Comparison of ENCODE assay signal across 8 cellular contexts in the genomic region with DNA sequence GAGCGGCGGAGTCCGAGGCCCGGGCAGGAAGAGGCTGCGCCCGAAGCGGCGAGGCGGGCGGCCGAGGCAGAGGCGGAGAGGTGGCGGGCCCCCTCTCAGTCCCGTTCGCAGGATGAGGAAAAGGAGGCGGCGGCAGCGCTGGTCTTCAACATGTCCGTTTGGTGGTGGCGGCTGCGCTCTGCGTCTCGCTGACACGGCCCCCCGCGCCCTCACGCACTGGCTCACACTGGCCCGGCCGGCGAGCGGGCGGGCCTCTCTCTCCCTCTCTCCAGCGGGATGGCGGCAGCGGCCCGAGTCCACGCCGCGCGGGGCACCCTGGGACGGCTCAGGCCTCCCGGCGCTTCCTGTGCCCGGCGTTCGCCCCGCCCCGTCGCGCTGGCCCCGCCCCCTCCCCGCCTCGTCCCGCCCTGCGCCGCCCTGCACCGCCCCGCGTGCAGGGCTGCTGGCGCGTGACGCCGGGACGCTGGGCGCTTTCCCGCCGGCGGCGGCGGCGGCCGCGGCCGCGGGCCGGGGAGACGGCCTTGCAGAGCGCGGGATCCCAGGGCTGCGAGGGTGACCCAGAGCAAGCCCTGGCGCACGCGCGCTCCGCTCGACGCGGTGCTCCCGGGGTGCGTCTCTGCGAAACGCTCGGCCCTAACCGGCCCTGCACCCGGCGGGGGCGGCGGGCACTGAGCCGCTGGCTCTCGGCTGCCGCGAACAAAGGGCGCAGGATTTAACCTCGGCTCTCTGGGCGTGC. TPM values are rescaled to one million over a fixed set of nuclear protein-coding genes. Genes with fewer than 3 reads are reported as not detected.
A peak's percentile ranks its signal among the peaks of the same experiment; 100 is the strongest.
DNase-seq lines count a peak whose midpoint lies in the region; ATAC-seq and TF ChIP-seq lines count a peak whose summit lies in the region.

A gene with protein sequence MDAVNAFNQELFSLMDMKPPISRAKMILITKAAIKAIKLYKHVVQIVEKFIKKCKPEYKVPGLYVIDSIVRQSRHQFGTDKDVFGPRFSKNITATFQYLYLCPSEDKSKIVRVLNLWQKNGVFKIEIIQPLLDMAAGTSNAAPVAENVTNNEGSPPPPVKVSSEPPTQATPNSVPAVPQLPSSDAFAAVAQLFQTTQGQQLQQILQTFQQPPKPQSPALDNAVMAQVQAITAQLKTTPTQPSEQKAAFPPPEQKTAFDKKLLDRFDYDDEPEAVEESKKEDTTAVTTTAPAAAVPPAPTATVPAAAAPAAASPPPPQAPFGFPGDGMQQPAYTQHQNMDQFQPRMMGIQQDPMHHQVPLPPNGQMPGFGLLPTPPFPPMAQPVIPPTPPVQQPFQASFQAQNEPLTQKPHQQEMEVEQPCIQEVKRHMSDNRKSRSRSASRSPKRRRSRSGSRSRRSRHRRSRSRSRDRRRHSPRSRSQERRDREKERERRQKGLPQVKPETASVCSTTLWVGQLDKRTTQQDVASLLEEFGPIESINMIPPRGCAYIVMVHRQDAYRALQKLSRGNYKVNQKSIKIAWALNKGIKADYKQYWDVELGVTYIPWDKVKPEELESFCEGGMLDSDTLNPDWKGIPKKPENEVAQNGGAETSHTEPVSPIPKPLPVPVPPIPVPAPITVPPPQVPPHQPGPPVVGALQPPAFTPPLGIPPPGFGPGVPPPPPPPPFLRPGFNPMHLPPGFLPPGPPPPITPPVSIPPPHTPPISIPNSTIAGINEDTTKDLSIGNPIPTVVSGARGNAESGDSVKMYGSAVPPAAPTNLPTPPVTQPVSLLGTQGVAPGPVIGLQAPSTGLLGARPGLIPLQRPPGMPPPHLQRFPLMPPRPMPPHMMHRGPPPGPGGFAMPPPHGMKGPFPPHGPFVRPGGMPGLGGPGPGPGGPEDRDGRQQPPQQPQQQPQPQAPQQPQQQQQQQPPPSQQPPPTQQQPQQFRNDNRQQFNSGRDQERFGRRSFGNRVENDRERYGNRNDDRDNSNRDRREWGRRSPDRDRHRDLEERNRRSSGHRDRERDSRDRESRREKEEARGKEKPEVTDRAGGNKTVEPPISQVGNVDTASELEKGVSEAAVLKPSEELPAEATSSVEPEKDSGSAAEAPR (minus strand): TSS at position 317 of the 736 bp plus-strand sequence. CDS start 426 bp downstream, outside the sequence.

- peak within 1 kb of the TSS; percentile 98 for H3K4me2 ChIP-seq in OCI-LY1 (ENCODE audit: low read length)

- H3K4me1 ChIP-seq in HUES64 (ENCODE audit: insufficient read depth, low read length) (peaks cover 31% of the 10 kb centered on the region), OCI-LY1 (ENCODE audit: insufficient read depth, low read length, severe bottlenecking) (peaks cover 59% of the 10 kb centered on the region)

- H3K27me3 ChIP-seq in HUES64 (ENCODE audit: insufficient read depth, low read length) (no peaks in the 10 kb centered on the region), OCI-LY1 (ENCODE audit: insufficient read depth, low read length) (no peaks in the 10 kb centered on the region)

- H3K27ac ChIP-seq in HUES64 (ENCODE audit: low read depth, low read length) (peak within 1 kb of the TSS; percentile 98), OCI-LY1 (ENCODE audit: low read depth, low read length, poor library complexity, severe bottlenecking) (peak within 1 kb of the TSS; percentile 94), epithelial cell of prostate (peak within 1 kb of the TSS; percentile 85)

- peak within 1 kb of the TSS; percentile 91 for H3K4me3 ChIP-seq in HUES64 (ENCODE audit: low read length)
- peak within 1 kb of the TSS; percentile 100 for H3K4me3 ChIP-seq in OCI-LY1 (ENCODE audit: low read depth, low read length, poor library complexity, severe bottlenecking)

- H3K9ac ChIP-seq in HUES64 (ENCODE audit: low read depth, low read length) (peak within 1 kb of the TSS; percentile 98), OCI-LY1 (ENCODE audit: low read length) (peak within 1 kb of the TSS; percentile 100)

- H3K79me2 ChIP-seq in OCI-LY1 (ENCODE audit: insufficient read depth, low read length) = peaks cover 48% of the 10 kb centered on the region

- 0 out of 2 replicates have a peak, but pooled peaks cover 5% of the 10 kb centered on the region for H4K20me1 ChIP-seq in OCI-LY1 (ENCODE audit: insufficient read depth, low read length)

- ATAC-seq in GM21526 (IDR thresholded peaks at IDR 0.05; ENCODE audit: low FRiP score, unreplicated experiment) = peak; percentile 79

- H3K9me3 ChIP-seq in HUES64 (ENCODE audit: insufficient read depth, low read depth, low read length) (no peaks in the 10 kb centered on the region), OCI-LY1 (ENCODE audit: low read length) (no peaks in the 10 kb centered on the region)

- no peaks in the 10 kb centered on the region for H3K9me2 ChIP-seq in OCI-LY1 (ENCODE audit: low read depth, low read length)

- peaks cover 5% of the 10 kb centered on the region; the same call in 1 of the 2 replicates for H3K36me3 ChIP-seq in HUES64 (ENCODE audit: insufficient read depth, low read length)
- H3K36me3 ChIP-seq in OCI-LY1 (ENCODE audit: insufficient read depth, low read length) = peaks cover 21% of the 10 kb centered on the region

- 0 out of 2 replicates have a peak within 1 kb of the TSS, but pooled peaks have one; percentile 6 for H2AFZ ChIP-seq in OCI-LY1 (ENCODE audit: low read length)

- WGBS in HUES64 = under 1% methylated on average over 105 of the region's 105 CpGs

- H3F3A ChIP-seq in OCI-LY1 (ENCODE audit: insufficient read depth, low read length) = no peaks in the 10 kb centered on the region

- no peak for TF ChIP-seq CTCF in OCI-LY1 (IDR thresholded peaks at IDR 0.05; ENCODE audit: low read length)

- DNase-seq in DMS114 treated with DMSO at 0.1 percent for 48 hours (lab: John Stamatoyannopoulos, UW; ENCODE audit: unreplicated experiment) (peak; percentile 61), activated T-cell treated with anti-CD3 and anti-CD28 coated beads for 48 hours (ENCODE audit: low read depth) (peak; percentile 87), epithelial cell of prostate (ENCODE audit: low read depth, low spot score) (peak; percentile 36), mucosa of gallbladder (ENCODE audit: low spot score) (peak; percentile 91)
- DNase-seq in stimulated activated CD8-positive, alpha-beta memory T cell treated with anti-CD3 and anti-CD28 coated beads, Interleukin-4, amount 100 ng/mL, for 24 hours (ENCODE audit: low read depth) = peak; percentile 75

RNA-seq across cellular contexts. Expression of the gene that starts here (rescaled TPM):
- 35.4 TPM for polyA plus RNA-seq in HUES64 (2013, experiment 1 of 2)
- polyA plus RNA-seq in HUES64 (2013, experiment 2 of 2) = 40.5 TPM
- total RNA-seq in mucosa of gallbladder = 28.8 TPM

Comparison
In these comparisons a context has a peak if more than half of its experiments do, and no peak if none do; other contexts are left out.
1. Peak in every context shown above with its lines: DNase-seq, ATAC-seq, H3K4me3 ChIP-seq and H3K27ac ChIP-seq.
2. DNase-seq: peak in every context shown above with its lines; median percentile 91 in mucosa of gallbladder; 87 in activated T-cell treated with anti-CD3 and anti-CD28 coated beads for 48 hours; 75 in stimulated activated CD8-positive, alpha-beta memory T cell treated with anti-CD3 and anti-CD28 coated beads, Interleukin-4, amount 100 ng/mL, for 24 hours; 61 in DMS114 treated with DMSO at 0.1 percent for 48 hours; 36 in epithelial cell of prostate.